9 cellular contexts compared by ENCODE assay signal in genomic region chr11:65927904-65928397, GRCh38. TPM values are rescaled to one million over a fixed set of nuclear protein-coding genes. Genes with fewer than 3 reads are reported as not detected.
DNase-seq lines count a peak whose midpoint lies in the region; ATAC-seq lines count a peak whose summit lies in the region.
"Had no signal": no experiment of that assay in that cellular context is flagged by ENCODE, and none has a peak within 500 bp of the region (broad histone marks: within the 10 kb centered on the region; RNA-seq: fewer than 3 reads in every experiment).

No MANE protein-coding gene starts in this region.

- H3K4me3 ChIP-seq in GM08714 (ENCODE audit: low read length), result peak overlapping the region; percentile 24; the same call in 1 of the 2 replicates

- peak; percentile 52 for ATAC-seq in HG02884 (IDR thresholded peaks at IDR 0.05; ENCODE audit: unreplicated experiment)
- ATAC-seq: HCT116 had no signal

- H3K36me3 Mint-ChIP-seq in T-helper 2 cell treated with Interferon-gamma antibody and Interleukin-4, amounts not matched to agents 5 μg/mL and 100 μg/mL, for 36 hours (ENCODE audit: low read depth), result peaks cover 8% of the 10 kb centered on the region

- peak overlapping the region; percentile 80 for H3K4me3 Mint-ChIP-seq in T-helper 2 cell treated with Interferon-gamma antibody and Interleukin-4, amounts not matched to agents 5 μg/mL and 100 μg/mL, for 36 hours

- peaks cover 30% of the 10 kb centered on the region for H3K4me1 Mint-ChIP-seq in T-helper 2 cell treated with Interferon-gamma antibody and Interleukin-4, amounts not matched to agents 5 μg/mL and 100 μg/mL, for 36 hours (ENCODE audit: low read depth)

- H3K9me3 Mint-ChIP-seq in T-helper 2 cell treated with Interferon-gamma antibody and Interleukin-4, amounts not matched to agents 5 μg/mL and 100 μg/mL, for 36 hours, result no peaks in the 10 kb centered on the region

- H3K27me3 Mint-ChIP-seq in T-helper 2 cell treated with Interferon-gamma antibody and Interleukin-4, amounts not matched to agents 5 μg/mL and 100 μg/mL, for 36 hours (ENCODE audit: low read depth), result no peaks in the 10 kb centered on the region

- DNase-seq in T-helper 2 cell treated with Interferon-gamma antibody and Interleukin-4, amounts not matched to agents 5 μg/mL and 100 μg/mL, for 36 hours (ENCODE audit: low spot score), result peak; percentile 64
- DNase-seq in astrocyte of the hippocampus (ENCODE audit: low read depth, low spot score), result peak; percentile 39
- DNase-seq in stimulated activated CD4-positive, alpha-beta T cell treated with anti-CD3 and anti-CD28 coated beads, Interleukin-12 subunit alpha, Interleukin-12 subunit beta, amount 100 ng/mL, for 48 hours (ENCODE audit: low read depth in 2 of 3, low spot score in 1 of 3), result peak; percentile 52 to 67 (median 55)
- no peak for DNase-seq in COLO668 (lab: John Stamatoyannopoulos, UW; ENCODE audit: unreplicated experiment)
- DNase-seq in occipital lobe (lab: John Stamatoyannopoulos, UW), result no peak
- no peak for DNase-seq in HK-2 (ENCODE audit: unreplicated experiment)

- H3K27ac Mint-ChIP-seq in T-helper 2 cell treated with Interferon-gamma antibody and Interleukin-4, amounts not matched to agents 5 μg/mL and 100 μg/mL, for 36 hours, result peak overlapping the region; percentile 95

RNA-seq across cellular contexts. Expression of gene DRAP1, which starts 8.7 kb away (rescaled TPM):
- total RNA-seq in occipital lobe, result 50.4 TPM

RNA-seq across cellular contexts. Expression of gene C11orf68, which starts 9.1 kb away (rescaled TPM):
- total RNA-seq in occipital lobe, result 12.6 TPM

RNA-seq across cellular contexts. Expression of gene TSGA10IP, which starts 17.3 kb away (rescaled TPM):
- not detected for total RNA-seq in occipital lobe

RNA-seq across cellular contexts. Expression of gene FOSL1, which starts 27.8 kb away (rescaled TPM):
- not detected for total RNA-seq in occipital lobe

RNA-seq across cellular contexts. Expression of gene SART1, which starts 33.6 kb away (rescaled TPM):
- total RNA-seq in occipital lobe, result 22.1 TPM

Comparison
In these comparisons a context has a peak if more than half of its experiments do, and no peak if none do; other contexts are left out.
1. DNase-seq: peak in T-helper 2 cell treated with Interferon-gamma antibody and Interleukin-4, amounts not matched to agents 5 μg/mL and 100 μg/mL, for 36 hours (single experiment), astrocyte of the hippocampus (single experiment) and stimulated activated CD4-positive, alpha-beta T cell treated with anti-CD3 and anti-CD28 coated beads, Interleukin-12 subunit alpha, Interleukin-12 subunit beta, amount 100 ng/mL, for 48 hours (3 of 3); none in COLO668 (single experiment), occipital lobe (single experiment) and HK-2 (single experiment).